Comparison of ENCODE assay signal across 8 cellular contexts in the genomic region with DNA sequence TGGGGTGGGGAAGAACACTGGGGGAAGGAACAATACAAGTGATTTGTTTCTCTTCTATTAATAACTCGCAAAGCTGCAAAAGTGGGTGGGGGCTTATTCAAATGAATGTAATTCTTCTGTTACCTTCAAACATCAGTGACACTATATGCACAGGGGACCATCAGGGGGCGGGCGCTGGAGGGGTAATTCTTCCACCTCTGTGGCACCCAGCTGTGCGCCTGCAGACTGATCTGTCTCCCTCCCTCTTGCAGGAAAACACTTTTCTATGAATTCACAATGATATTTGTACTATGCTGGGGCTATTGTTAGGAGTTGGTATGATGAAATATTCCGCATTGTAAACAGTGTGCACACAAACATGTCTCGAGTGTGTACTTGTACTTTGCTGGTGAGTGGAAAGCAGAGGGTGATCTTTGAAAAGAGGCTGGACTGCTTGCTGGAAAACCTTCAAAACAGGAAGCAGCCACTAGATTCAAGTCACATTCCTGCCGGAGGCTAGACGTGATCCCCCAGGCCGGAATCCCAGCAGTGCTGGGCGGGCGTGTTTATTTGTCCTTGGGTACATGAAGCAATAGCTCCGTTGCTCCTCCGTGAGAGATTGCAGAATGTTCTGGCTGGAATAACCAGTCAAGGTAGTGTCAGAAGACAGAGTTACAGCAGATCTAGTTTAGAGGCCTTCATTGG. TPM values are rescaled to one million over a fixed set of nuclear protein-coding genes. Genes with fewer than 3 reads are reported as not detected.
DNase-seq lines count a peak whose midpoint lies in the region; ATAC-seq and TF ChIP-seq lines count a peak whose summit lies in the region.

No MANE protein-coding gene starts in this region.

- DNase-seq in DMS153 treated with DMSO at 0.1 percent for 48 hours (lab: John Stamatoyannopoulos, UW; ENCODE audit: unreplicated experiment) (peak; percentile 74), PC-9 (peak; percentile 70 to 90), fibroblast of the conjunctiva (ENCODE audit: low read depth) (peak; percentile 77), posterior vena cava (ENCODE audit: low spot score) (peak; percentile 87)
- no peak for DNase-seq in stimulated activated naive CD4-positive, alpha-beta T cell (lab: John Stamatoyannopoulos, UW)
- no peak for DNase-seq in naive thymus-derived CD8-positive, alpha-beta T cell
- no peak for DNase-seq in activated CD4-positive, alpha-beta T cell treated with anti-CD3 and anti-CD28 coated beads for 4 hours

- TF ChIP-seq CTCF in PC-9 (conservative IDR thresholded peaks at IDR 0.05) = no peak

- peak overlapping the region; percentile 22; the same call in 1 of the 2 replicates for H3K4me3 ChIP-seq in PC-9

- peaks cover 0 to 4% (median under 1%) of the 10 kb centered on the region in 4 donors for H3K4me1 Mint-ChIP-seq in naive thymus-derived CD8-positive, alpha-beta T cell

- CTCF ChIA-PET in PC-9 (lab: Charles Lee) = no interaction called here

- H3K4me3 Mint-ChIP-seq in naive thymus-derived CD8-positive, alpha-beta T cell = no peak overlapping the region

- H3K79me2 ChIP-seq in PC-9 (ENCODE audit: low read depth) = no peaks in the 10 kb centered on the region; the same call in 1 of the 2 replicates

- intact Hi-C loops in PC-9 (cut with micrococcal nuclease; ENCODE audit: unreplicated experiment) = loop anchor here (10.0 kb wide), 1 partner anchor 97 kb away; no protein-coding TSS in a partner anchor
- intact Hi-C loops in posterior vena cava (cut with DNase I) = no loop called here

- peak overlapping the region in 2 of 10 donors; percentile 5 to 39 for H3K27ac Mint-ChIP-seq in naive thymus-derived CD8-positive, alpha-beta T cell

- no peaks in the 10 kb centered on the region for H4K20me1 ChIP-seq in PC-9 (ENCODE audit: insufficient read depth)

- POLR2A ChIA-PET in PC-9 (lab: Charles Lee; ENCODE audit: unreplicated experiment) = interaction anchor here (0.6 kb wide), 1 partner anchor 97 kb away, joined by 4 read pairs; no protein-coding TSS in a partner anchor
- POLR2A ChIA-PET in naive thymus-derived CD8-positive, alpha-beta T cell (lab: Charles Lee) = no interaction called here

- H3K27ac ChIP-seq in PC-9 = peak overlapping the region; percentile 71

- H3K9me3 Mint-ChIP-seq in naive thymus-derived CD8-positive, alpha-beta T cell = no peaks in the 10 kb centered on the region

- H3K4me1 ChIP-seq in PC-9 (replicated peaks; ENCODE audit: insufficient read depth) = peaks cover 26% of the 10 kb centered on the region

- no peaks in the 10 kb centered on the region for H3K36me3 ChIP-seq in PC-9 (ENCODE audit: low read depth)

- no peaks in the 10 kb centered on the region for H3K36me3 Mint-ChIP-seq in naive thymus-derived CD8-positive, alpha-beta T cell

- H3K9me3 ChIP-seq in PC-9 (ENCODE audit: insufficient read depth, low read depth) = no peaks in the 10 kb centered on the region

- H2AFZ ChIP-seq in PC-9 = no peak overlapping the region

- H3K4me2 ChIP-seq in PC-9 = peak overlapping the region; percentile 72

- H3K9me2 ChIP-seq in PC-9 (ENCODE audit: insufficient read depth) = no peaks in the 10 kb centered on the region

- no TSS peak for BruUV-seq in PC-9 (replicated peaks; lab: Mats Ljungman, UMichigan)

- H3F3A ChIP-seq in PC-9 (ENCODE audit: insufficient read depth, low read depth) = peaks cover 11% of the 10 kb centered on the region; the same call in 1 of the 2 replicates

- no peak for ATAC-seq in GM21825 (IDR thresholded peaks at IDR 0.05; ENCODE audit: unreplicated experiment)
- no peak for ATAC-seq in naive thymus-derived CD8-positive, alpha-beta T cell

- no peaks in the 10 kb centered on the region for H3K27me3 ChIP-seq in PC-9 (ENCODE audit: insufficient read depth, low read depth)

- H3K27me3 Mint-ChIP-seq in naive thymus-derived CD8-positive, alpha-beta T cell = peaks cover 0 to 10% (median 0%) of the 10 kb centered on the region in 5 donors

RNA-seq across cellular contexts. Expression of a gene that starts 15.8 kb away (rescaled TPM):
- total RNA-seq in PC-9 (2021) (21.0 and 21.9 TPM in 2 replicates), posterior vena cava (10 to 100 TPM; 20.1 to 26.8 TPM)
- 10 to 100 TPM; 36.4 to 42.1 TPM for total RNA-seq in naive thymus-derived CD8-positive, alpha-beta T cell
- polyA plus RNA-seq in naive thymus-derived CD8-positive, alpha-beta T cell = 10 to 100 TPM; 30.8 to 38.9 (median 37.5) TPM

Comparison
In these comparisons a context has a peak if more than half of its experiments do, and no peak if none do; other contexts are left out.
1. DNase-seq: peak in DMS153 treated with DMSO at 0.1 percent for 48 hours (single experiment), PC-9 (2 of 2), fibroblast of the conjunctiva (single experiment) and posterior vena cava (single experiment); none in stimulated activated naive CD4-positive, alpha-beta T cell (0 of 6), naive thymus-derived CD8-positive, alpha-beta T cell (0 of 10) and activated CD4-positive, alpha-beta T cell treated with anti-CD3 and anti-CD28 coated beads for 4 hours (0 of 2).